7 cellular contexts compared by ENCODE assay signal in the genomic region with DNA sequence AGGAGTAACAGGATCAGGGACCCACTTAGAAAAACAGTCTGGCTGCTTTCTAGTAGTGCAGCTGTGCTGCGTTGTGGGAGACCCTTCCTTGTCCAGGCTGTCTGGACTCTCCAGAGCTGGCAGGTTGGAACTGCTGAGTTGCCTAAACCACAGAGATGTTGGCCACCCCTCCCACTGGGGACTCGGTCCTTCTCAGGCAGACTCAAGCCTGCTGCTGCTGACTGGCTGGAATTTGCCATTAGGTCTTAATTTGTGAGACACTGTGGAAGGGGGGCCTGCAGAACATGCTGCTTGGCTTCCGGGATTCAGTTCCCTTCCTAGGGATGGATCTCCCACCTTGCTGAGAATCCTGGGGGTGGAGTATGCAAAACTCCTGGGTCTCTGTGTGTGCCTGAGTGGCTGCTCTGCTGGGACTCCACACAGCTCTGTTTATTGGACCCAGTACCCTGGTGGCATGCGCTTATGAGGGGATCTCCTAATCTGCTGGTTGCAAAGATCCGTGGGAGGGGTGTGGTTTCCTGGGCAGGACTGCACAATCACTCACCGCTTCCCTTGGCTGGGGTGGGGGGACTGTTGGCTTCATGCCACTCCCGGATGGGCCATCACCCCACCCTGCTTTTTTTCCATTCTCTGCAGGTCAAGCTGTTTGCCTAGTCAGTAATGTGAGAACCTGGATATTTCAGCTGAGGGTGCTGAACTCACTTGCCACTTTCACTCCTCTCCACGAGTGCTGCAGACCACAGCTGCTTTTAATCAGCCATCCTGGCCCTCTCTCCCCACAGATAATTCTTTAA.
A peak's percentile ranks its signal among the peaks of the same experiment; 100 is the strongest.
DNase-seq lines count a peak whose midpoint lies in the region; ATAC-seq lines count a peak whose summit lies in the region.

No MANE protein-coding gene starts in this region.

- no peak overlapping the region for H3K27ac Mint-ChIP-seq in T-helper 17 cell

- peak overlapping the region; percentile 25 for H3K4me3 Mint-ChIP-seq in T-helper 17 cell

- no peaks in the 10 kb centered on the region for H3K36me3 Mint-ChIP-seq in T-helper 17 cell (ENCODE audit: low read depth)

- H3K9me3 ChIP-seq in T-helper 17 cell (ENCODE audit: control insufficient read depth, low read length, poor library complexity, severe bottlenecking), result no peaks in the 10 kb centered on the region

- H3K4me1 Mint-ChIP-seq in T-helper 17 cell, result peaks cover 9% of the 10 kb centered on the region

- DNase-seq in T-helper 17 cell (peak in 1 of 3 donors; percentile 9), fibroblast of gingiva (ENCODE audit: low read depth) (peak; percentile 31), 8988T (no peak), DMS153 treated with DMSO at 0.1 percent for 48 hours (lab: John Stamatoyannopoulos, UW; ENCODE audit: unreplicated experiment) (no peak)
- DNase-seq in stimulated activated CD4-positive, alpha-beta T cell treated with anti-CD3 and anti-CD28 coated beads, Interleukin-15, amount 100 ng/mL, for 24 hours, result peak; percentile 53

- no peaks in the 10 kb centered on the region for H3K27me3 Mint-ChIP-seq in T-helper 17 cell

- ATAC-seq in GM19372 (IDR thresholded peaks at IDR 0.05; ENCODE audit: low read depth, unreplicated experiment), result peak; percentile 90
- peak; percentile 82 for ATAC-seq in HG03039 (IDR thresholded peaks at IDR 0.05; ENCODE audit: unreplicated experiment)
- peak; percentile 72 for ATAC-seq in T-helper 17 cell

Comparison
In these comparisons a context has a peak if more than half of its experiments do, and no peak if none do; other contexts are left out.
1. DNase-seq: peak in fibroblast of gingiva (single experiment) and stimulated activated CD4-positive, alpha-beta T cell treated with anti-CD3 and anti-CD28 coated beads, Interleukin-15, amount 100 ng/mL, for 24 hours (single experiment); none in 8988T (single experiment) and DMS153 treated with DMSO at 0.1 percent for 48 hours (single experiment).
2. Peak in every context shown above with its lines, with median percentiles within 50 percentile points of each other: ATAC-seq.